Comparison of ENCODE assay signal across 34 cellular contexts in the genomic region with DNA sequence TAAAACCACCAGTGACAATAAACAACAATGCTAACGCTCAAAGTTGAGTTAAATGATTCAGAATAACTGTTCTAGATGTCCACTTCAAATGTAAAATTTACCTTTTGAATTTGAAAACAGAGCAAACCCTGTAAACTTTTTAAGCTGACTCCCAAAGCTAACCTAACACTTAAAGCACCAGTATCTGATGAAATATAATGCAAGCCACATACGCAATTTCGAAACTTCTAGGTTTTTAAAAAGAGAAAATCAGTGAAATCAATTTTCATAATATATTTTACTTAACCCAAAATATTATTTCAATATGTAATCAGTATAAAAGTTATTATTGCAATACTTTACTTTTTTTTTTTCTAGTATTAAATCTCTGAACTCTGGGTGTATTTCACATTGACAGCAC.
"Had no signal": no experiment of that assay in that cellular context is flagged by ENCODE, and none has a peak within 500 bp of the region (broad histone marks: within the 10 kb centered on the region; RNA-seq: fewer than 3 reads in every experiment).

No MANE protein-coding gene starts in this region.

- DNase-seq: activated CD4-positive, alpha-beta memory T cell treated with anti-CD3 and anti-CD28 coated beads, Interleukin-2, amount 10 ng/mL, durations not matched to agents 7 days and 5 days; activated CD4-positive, alpha-beta T cell treated with anti-CD3 and anti-CD28 coated beads for 1 hour; activated CD4-positive, alpha-beta T cell treated with anti-CD3 and anti-CD28 coated beads for 48 hours; activated CD4-positive, CD25-positive, alpha-beta regulatory T cell; activated CD8-positive, alpha-beta memory T cell treated with anti-CD3 and anti-CD28 coated beads for 24 hours; activated effector memory CD4-positive, alpha-beta T cell treated with anti-CD3 and anti-CD28 coated beads, Interleukin-2, amount 50 U/mL, for 16 hours; activated naive CD4-positive, alpha-beta T cell; activated naive CD8-positive, alpha-beta T cell treated with anti-CD3 and anti-CD28 coated beads, Interleukin-2, amount 10 ng/mL, durations not matched to agents 7 days and 5 days; activated T-cell treated with anti-CD3 and anti-CD28 coated beads, Interleukin-2, amount 50 U/mL, for 1 hour; activated T-cell treated with anti-CD3 and anti-CD28 coated beads, Interleukin-2, amount 50 U/mL, for 72 hours; adrenal gland; body of pancreas; caudate nucleus; cerebellar nuclear complex; NCI-H1105; NCI-H1417 treated with DMSO at 0.1 percent for 48 hours; NCI-H187 treated with DMSO at 0.1 percent for 48 hours; NCI-H2081; NCI-H226; NCI-H446 treated with DMSO at 0.1 percent for 48 hours; NCI-H524; Peyer's patch; RPMI8226; SHP77 treated with DMSO at 0.1 percent for 48 hours; T-helper 1 cell; T-helper 2 cell; T-helper 9 cell; WERI-Rb-1 had no signal

- H3K27me3 Mint-ChIP-seq: activated CD4-positive, alpha-beta memory T cell treated with anti-CD3 and anti-CD28 coated beads, Interleukin-2, amount 10 ng/mL, durations not matched to agents 7 days and 5 days; activated naive CD4-positive, alpha-beta T cell treated with anti-CD3 and anti-CD28 coated beads, Interleukin-2, amount 50 U/mL, for 24 hours; activated naive CD8-positive, alpha-beta T cell treated with anti-CD3 and anti-CD28 coated beads, Interleukin-2, amount 10 ng/mL, durations not matched to agents 7 days and 5 days; activated T-helper 17 cell treated with anti-CD3 and anti-CD28 coated beads, Interleukin-2, amount 50 U/mL, for 72 hours had no signal

- H3K4me1 Mint-ChIP-seq: activated naive CD4-positive, alpha-beta T cell treated with anti-CD3 and anti-CD28 coated beads, Interleukin-2, amount 50 U/mL, for 24 hours; activated T-helper 17 cell treated with anti-CD3 and anti-CD28 coated beads, Interleukin-2, amount 50 U/mL, for 72 hours had no signal

- H3K9me3 Mint-ChIP-seq: activated CD4-positive, alpha-beta memory T cell treated with anti-CD3 and anti-CD28 coated beads, Interleukin-2, amount 10 ng/mL, durations not matched to agents 7 days and 5 days; activated naive CD4-positive, alpha-beta T cell treated with anti-CD3 and anti-CD28 coated beads, Interleukin-2, amount 50 U/mL, for 24 hours; activated naive CD8-positive, alpha-beta T cell treated with anti-CD3 and anti-CD28 coated beads, Interleukin-2, amount 10 ng/mL, durations not matched to agents 7 days and 5 days; activated T-cell treated with anti-CD3 and anti-CD28 coated beads, Interleukin-2, amount 50 U/mL, for 72 hours; activated T-helper 17 cell treated with anti-CD3 and anti-CD28 coated beads, Interleukin-2, amount 50 U/mL, for 72 hours had no signal

- H3K36me3 Mint-ChIP-seq: activated naive CD4-positive, alpha-beta T cell treated with anti-CD3 and anti-CD28 coated beads, Interleukin-2, amount 50 U/mL, for 24 hours; activated naive CD8-positive, alpha-beta T cell treated with anti-CD3 and anti-CD28 coated beads, Interleukin-2, amount 10 ng/mL, durations not matched to agents 7 days and 5 days had no signal

- H3K27me3 ChIP-seq: adrenal gland, body of pancreas, breast epithelium, Peyer's patch had no signal

- H3K27ac ChIP-seq: adrenal gland, body of pancreas, breast epithelium, Peyer's patch, SJSA1, WERI-Rb-1 had no signal

- H3K27ac Mint-ChIP-seq: activated CD4-positive, alpha-beta memory T cell treated with anti-CD3 and anti-CD28 coated beads, Interleukin-2, amount 10 ng/mL, durations not matched to agents 7 days and 5 days; activated naive CD4-positive, alpha-beta T cell treated with anti-CD3 and anti-CD28 coated beads, Interleukin-2, amount 50 U/mL, for 24 hours; activated naive CD8-positive, alpha-beta T cell treated with anti-CD3 and anti-CD28 coated beads, Interleukin-2, amount 10 ng/mL, durations not matched to agents 7 days and 5 days; activated T-cell treated with anti-CD3 and anti-CD28 coated beads, Interleukin-2, amount 50 U/mL, for 72 hours; activated T-helper 17 cell treated with anti-CD3 and anti-CD28 coated beads, Interleukin-2, amount 50 U/mL, for 72 hours had no signal

- H3K4me1 ChIP-seq: adrenal gland, breast epithelium, Peyer's patch, SJSA1 had no signal

- H3K4me3 Mint-ChIP-seq: activated CD4-positive, alpha-beta memory T cell treated with anti-CD3 and anti-CD28 coated beads, Interleukin-2, amount 10 ng/mL, durations not matched to agents 7 days and 5 days; activated naive CD4-positive, alpha-beta T cell treated with anti-CD3 and anti-CD28 coated beads, Interleukin-2, amount 50 U/mL, for 24 hours; activated naive CD8-positive, alpha-beta T cell treated with anti-CD3 and anti-CD28 coated beads, Interleukin-2, amount 10 ng/mL, durations not matched to agents 7 days and 5 days; activated T-cell treated with anti-CD3 and anti-CD28 coated beads, Interleukin-2, amount 50 U/mL, for 72 hours; activated T-helper 17 cell treated with anti-CD3 and anti-CD28 coated beads, Interleukin-2, amount 50 U/mL, for 72 hours had no signal

- FAIRE-seq: astrocyte had no signal

- H3K36me3 ChIP-seq: adrenal gland, breast epithelium, Peyer's patch, SJSA1, WERI-Rb-1 had no signal

- ATAC-seq: activated T-cell treated with anti-CD3 and anti-CD28 coated beads, Interleukin-2, amount 50 U/mL, for 72 hours; activated T-helper 17 cell treated with anti-CD3 and anti-CD28 coated beads, Interleukin-2, amount 50 U/mL, for 72 hours; body of pancreas; SK-N-SH treated with all-trans-retinoic acid at 6 μM for 48 hours had no signal

- H3K4me3 ChIP-seq: adrenal gland, body of pancreas, breast epithelium, Peyer's patch, SJSA1 had no signal

- H3K9me3 ChIP-seq: adrenal gland, body of pancreas, breast epithelium, Peyer's patch, SJSA1 had no signal
